Comparison of ENCODE assay signal across 1 cellular context in the genomic region with DNA sequence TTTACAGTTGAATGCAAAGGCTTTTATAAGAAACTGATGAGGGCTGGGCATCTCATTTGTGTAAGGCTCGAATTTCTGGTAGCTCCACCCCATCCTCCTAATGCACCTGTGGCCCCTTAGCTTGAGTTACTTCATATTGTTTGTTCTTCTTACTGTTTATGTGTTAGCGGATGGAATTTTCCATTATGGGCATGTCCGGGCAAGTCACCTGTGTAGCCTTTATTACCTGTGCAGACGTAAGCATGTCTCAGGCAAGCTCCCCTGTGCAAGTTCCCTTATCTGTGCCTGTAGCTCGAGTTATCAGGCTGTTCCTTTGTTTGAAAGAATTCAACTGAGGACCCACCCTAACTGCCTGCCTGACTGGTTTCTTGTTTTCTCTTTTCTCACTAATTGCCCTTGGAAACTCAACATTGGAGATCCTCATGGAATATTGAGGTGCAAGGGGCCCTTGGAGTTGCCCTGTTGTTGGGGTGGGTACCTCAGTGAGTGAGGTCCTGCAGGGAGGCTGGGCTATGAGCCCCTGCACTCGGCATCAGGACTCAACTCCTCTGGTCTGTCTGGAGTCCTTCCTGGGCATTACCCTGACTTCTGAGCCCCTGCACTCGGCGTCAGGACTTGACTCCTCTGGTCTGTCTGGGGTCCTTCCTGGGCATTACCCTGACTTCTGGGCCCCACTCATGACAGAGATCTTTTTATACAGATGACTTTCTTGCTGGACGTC.
TF ChIP-seq lines count a peak whose summit lies in the region.

No MANE protein-coding gene starts in this region.

TF ChIP-seq in GM23338, 12 proteins besides CTCF, POLR2A, EP300 and RAD21:
- TF ChIP-seq, protein P1, sequence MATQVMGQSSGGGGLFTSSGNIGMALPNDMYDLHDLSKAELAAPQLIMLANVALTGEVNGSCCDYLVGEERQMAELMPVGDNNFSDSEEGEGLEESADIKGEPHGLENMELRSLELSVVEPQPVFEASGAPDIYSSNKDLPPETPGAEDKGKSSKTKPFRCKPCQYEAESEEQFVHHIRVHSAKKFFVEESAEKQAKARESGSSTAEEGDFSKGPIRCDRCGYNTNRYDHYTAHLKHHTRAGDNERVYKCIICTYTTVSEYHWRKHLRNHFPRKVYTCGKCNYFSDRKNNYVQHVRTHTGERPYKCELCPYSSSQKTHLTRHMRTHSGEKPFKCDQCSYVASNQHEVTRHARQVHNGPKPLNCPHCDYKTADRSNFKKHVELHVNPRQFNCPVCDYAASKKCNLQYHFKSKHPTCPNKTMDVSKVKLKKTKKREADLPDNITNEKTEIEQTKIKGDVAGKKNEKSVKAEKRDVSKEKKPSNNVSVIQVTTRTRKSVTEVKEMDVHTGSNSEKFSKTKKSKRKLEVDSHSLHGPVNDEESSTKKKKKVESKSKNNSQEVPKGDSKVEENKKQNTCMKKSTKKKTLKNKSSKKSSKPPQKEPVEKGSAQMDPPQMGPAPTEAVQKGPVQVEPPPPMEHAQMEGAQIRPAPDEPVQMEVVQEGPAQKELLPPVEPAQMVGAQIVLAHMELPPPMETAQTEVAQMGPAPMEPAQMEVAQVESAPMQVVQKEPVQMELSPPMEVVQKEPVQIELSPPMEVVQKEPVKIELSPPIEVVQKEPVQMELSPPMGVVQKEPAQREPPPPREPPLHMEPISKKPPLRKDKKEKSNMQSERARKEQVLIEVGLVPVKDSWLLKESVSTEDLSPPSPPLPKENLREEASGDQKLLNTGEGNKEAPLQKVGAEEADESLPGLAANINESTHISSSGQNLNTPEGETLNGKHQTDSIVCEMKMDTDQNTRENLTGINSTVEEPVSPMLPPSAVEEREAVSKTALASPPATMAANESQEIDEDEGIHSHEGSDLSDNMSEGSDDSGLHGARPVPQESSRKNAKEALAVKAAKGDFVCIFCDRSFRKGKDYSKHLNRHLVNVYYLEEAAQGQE (IDR thresholded peaks at IDR 0.05; ENCODE audit: unreplicated experiment), result no peak
- TF ChIP-seq JUNB (IDR thresholded peaks at IDR 0.05; ENCODE audit: unreplicated experiment) (no peak), POLR2AphosphoS5 (IDR thresholded peaks at IDR 0.05; ENCODE audit: low read depth) (no peak), ZNF331 (CRISPR knock-in tag; IDR thresholded peaks at IDR 0.05; ENCODE audit: low read depth) (no peak), ZNF114 (CRISPR knock-in tag; IDR thresholded peaks at IDR 0.05) (no peak), EZH2 (IDR thresholded peaks at IDR 0.05; ENCODE audit: low read depth, unreplicated experiment) (no peak), EZH2phosphoT487 (IDR thresholded peaks at IDR 0.05; ENCODE audit: unreplicated experiment) (no peak), NANOG (IDR thresholded peaks at IDR 0.05; ENCODE audit: borderline replicate concordance) (no peak), STAT1 (IDR thresholded peaks at IDR 0.05; ENCODE audit: unreplicated experiment) (no peak), CREB1 (CRISPR knock-in tag; IDR thresholded peaks at IDR 0.05; ENCODE audit: low read depth) (no peak)
- TF ChIP-seq, protein P2, sequence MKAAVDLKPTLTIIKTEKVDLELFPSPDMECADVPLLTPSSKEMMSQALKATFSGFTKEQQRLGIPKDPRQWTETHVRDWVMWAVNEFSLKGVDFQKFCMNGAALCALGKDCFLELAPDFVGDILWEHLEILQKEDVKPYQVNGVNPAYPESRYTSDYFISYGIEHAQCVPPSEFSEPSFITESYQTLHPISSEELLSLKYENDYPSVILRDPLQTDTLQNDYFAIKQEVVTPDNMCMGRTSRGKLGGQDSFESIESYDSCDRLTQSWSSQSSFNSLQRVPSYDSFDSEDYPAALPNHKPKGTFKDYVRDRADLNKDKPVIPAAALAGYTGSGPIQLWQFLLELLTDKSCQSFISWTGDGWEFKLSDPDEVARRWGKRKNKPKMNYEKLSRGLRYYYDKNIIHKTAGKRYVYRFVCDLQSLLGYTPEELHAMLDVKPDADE (IDR thresholded peaks at IDR 0.05), result no peak
- TF ChIP-seq, protein P3, sequence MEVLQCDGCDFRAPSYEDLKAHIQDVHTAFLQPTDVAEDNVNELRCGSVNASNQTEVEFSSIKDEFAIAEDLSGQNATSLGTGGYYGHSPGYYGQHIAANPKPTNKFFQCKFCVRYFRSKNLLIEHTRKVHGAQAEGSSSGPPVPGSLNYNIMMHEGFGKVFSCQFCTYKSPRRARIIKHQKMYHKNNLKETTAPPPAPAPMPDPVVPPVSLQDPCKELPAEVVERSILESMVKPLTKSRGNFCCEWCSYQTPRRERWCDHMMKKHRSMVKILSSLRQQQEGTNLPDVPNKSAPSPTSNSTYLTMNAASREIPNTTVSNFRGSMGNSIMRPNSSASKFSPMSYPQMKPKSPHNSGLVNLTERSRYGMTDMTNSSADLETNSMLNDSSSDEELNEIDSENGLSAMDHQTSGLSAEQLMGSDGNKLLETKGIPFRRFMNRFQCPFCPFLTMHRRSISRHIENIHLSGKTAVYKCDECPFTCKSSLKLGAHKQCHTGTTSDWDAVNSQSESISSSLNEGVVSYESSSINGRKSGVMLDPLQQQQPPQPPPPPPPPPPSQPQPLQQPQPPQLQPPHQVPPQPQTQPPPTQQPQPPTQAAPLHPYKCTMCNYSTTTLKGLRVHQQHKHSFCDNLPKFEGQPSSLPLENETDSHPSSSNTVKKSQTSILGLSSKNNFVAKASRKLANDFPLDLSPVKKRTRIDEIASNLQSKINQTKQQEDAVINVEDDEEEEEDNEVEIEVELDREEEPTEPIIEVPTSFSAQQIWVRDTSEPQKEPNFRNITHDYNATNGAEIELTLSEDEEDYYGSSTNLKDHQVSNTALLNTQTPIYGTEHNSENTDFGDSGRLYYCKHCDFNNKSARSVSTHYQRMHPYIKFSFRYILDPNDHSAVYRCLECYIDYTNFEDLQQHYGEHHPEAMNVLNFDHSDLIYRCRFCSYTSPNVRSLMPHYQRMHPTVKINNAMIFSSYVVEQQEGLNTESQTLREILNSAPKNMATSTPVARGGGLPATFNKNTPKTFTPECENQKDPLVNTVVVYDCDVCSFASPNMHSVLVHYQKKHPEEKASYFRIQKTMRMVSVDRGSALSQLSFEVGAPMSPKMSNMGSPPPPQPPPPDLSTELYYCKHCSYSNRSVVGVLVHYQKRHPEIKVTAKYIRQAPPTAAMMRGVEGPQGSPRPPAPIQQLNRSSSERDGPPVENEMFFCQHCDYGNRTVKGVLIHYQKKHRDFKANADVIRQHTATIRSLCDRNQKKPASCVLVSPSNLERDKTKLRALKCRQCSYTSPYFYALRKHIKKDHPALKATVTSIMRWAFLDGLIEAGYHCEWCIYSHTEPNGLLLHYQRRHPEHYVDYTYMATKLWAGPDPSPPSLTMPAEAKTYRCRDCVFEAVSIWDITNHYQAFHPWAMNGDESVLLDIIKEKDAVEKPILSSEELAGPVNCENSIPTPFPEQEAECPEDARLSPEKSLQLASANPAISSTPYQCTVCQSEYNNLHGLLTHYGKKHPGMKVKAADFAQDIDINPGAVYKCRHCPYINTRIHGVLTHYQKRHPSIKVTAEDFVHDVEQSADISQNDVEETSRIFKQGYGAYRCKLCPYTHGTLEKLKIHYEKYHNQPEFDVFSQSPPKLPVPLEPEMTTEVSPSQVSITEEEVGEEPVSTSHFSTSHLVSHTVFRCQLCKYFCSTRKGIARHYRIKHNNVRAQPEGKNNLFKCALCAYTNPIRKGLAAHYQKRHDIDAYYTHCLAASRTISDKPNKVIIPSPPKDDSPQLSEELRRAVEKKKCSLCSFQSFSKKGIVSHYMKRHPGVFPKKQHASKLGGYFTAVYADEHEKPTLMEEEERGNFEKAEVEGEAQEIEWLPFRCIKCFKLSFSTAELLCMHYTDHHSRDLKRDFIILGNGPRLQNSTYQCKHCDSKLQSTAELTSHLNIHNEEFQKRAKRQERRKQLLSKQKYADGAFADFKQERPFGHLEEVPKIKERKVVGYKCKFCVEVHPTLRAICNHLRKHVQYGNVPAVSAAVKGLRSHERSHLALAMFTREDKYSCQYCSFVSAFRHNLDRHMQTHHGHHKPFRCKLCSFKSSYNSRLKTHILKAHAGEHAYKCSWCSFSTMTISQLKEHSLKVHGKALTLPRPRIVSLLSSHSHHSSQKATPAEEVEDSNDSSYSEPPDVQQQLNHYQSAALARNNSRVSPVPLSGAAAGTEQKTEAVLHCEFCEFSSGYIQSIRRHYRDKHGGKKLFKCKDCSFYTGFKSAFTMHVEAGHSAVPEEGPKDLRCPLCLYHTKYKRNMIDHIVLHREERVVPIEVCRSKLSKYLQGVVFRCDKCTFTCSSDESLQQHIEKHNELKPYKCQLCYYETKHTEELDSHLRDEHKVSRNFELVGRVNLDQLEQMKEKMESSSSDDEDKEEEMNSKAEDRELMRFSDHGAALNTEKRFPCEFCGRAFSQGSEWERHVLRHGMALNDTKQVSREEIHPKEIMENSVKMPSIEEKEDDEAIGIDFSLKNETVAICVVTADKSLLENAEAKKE (CRISPR knock-in tag; IDR thresholded peaks at IDR 0.05), result no peak
